ENCODE assay signal across 8 cellular contexts in genomic region chr19:37370880-37371661, GRCh38. TPM values are rescaled to one million over a fixed set of nuclear protein-coding genes. Genes with fewer than 3 reads are reported as not detected.
A peak's percentile ranks its signal among the peaks of the same experiment; 100 is the strongest.
DNase-seq lines count a peak whose midpoint lies in the region; ATAC-seq and TF ChIP-seq lines count a peak whose summit lies in the region.

Gene ZNF527 (plus strand): TSS chr19:37371099. CDS start chr19:37374199, 3,100 bp downstream.

- peak within 1 kb of the TSS; percentile 39 to 94 (median 83) for H3K27ac ChIP-seq in adrenal gland
- H3K27ac ChIP-seq in parathyroid adenoma = peak within 1 kb of the TSS; percentile 84
- H3K27ac ChIP-seq in tibial nerve = peak within 1 kb of the TSS; percentile 61 to 93 (median 88)

- DNase-seq in NCI-H1417 (lab: John Stamatoyannopoulos, UW) (peak; percentile 95 to 98 (median 97)), SW 1271 (lab: John Stamatoyannopoulos, UW) (peak; percentile 75 to 94), adrenal gland (peak; percentile 98 to 99 (median 99)), cardiac septum (ENCODE audit: low spot score) (peak; percentile 98), tibial nerve (ENCODE audit: low spot score in 2 of 2) (peak; percentile 91 to 93)

- H3K4me1 ChIP-seq in adrenal gland (replicated peaks in 1 of 2) (peaks cover 4 to 13% of the 10 kb centered on the region in 2 donors), parathyroid adenoma (no peaks in the 10 kb centered on the region), tibial nerve (peaks cover 0 to 17% (median 4%) of the 10 kb centered on the region in 4 donors)

- H3K4me3 ChIP-seq in adrenal gland (peak within 1 kb of the TSS; percentile 26 to 64 (median 59)), parathyroid adenoma (ENCODE audit: low read depth, low read length) (peak within 1 kb of the TSS; percentile 76), tibial nerve (peak within 1 kb of the TSS; percentile 52 to 58 (median 56))

- H3K9ac ChIP-seq in parathyroid adenoma = no peak within 1 kb of the TSS

- H3K36me3 ChIP-seq in adrenal gland (replicated peaks in 1 of 2) (peaks cover 0 to 9% of the 10 kb centered on the region in 2 donors), parathyroid adenoma (ENCODE audit: control insufficient read depth, insufficient read depth, low read length) (no peaks in the 10 kb centered on the region), tibial nerve (peaks cover 2 to 36% (median 8%) of the 10 kb centered on the region in 3 donors)

- H2AFZ ChIP-seq in parathyroid adenoma = peak within 1 kb of the TSS; percentile 90

- TF ChIP-seq CTCF in GM12872 (IDR thresholded peaks at IDR 0.05; ENCODE audit: insufficient read depth, low read depth, low read length) = 0 out of 3 replicates have a peak, but pooled peaks have one; percentile 6
- peak in 2 of 6 experiments; percentile 30 to 32 for TF ChIP-seq CTCF in adrenal gland (IDR thresholded peaks at IDR 0.05)
- no peak for TF ChIP-seq CTCF in parathyroid adenoma (IDR thresholded peaks at IDR 0.05)
- peak in 3 of 5 experiments; percentile 9 to 46 (median 36) for TF ChIP-seq CTCF in tibial nerve (IDR thresholded peaks at IDR 0.05)

- intact Hi-C loops in adrenal gland (cut with DNase I) (loop anchor here in 1 of 2 donors (10.0 kb wide), 1 partner anchor 46 kb away; no protein-coding TSS in a partner anchor), cardiac septum (cut with DNase I) (loop anchor here (1.0 to 5.0 kb wide), 4 partner anchors 39 to 154 kb away; partner anchors contain the start of genes ZNF383, ZNF569 and ZNF793)

- H3K27me3 ChIP-seq in adrenal gland (no peaks in the 10 kb centered on the region), parathyroid adenoma (ENCODE audit: control insufficient read depth, insufficient read depth, low read length) (no peaks in the 10 kb centered on the region), tibial nerve (no peaks in the 10 kb centered on the region)

- peak; percentile 98 for ATAC-seq in HG02759 (IDR thresholded peaks at IDR 0.05; ENCODE audit: unreplicated experiment)

- peak; percentile 78 to 94 for TF ChIP-seq EP300 in tibial nerve (IDR thresholded peaks at IDR 0.05)

- TF ChIP-seq POLR2A in adrenal gland (IDR thresholded peaks at IDR 0.05) = peak; percentile 59 to 90
- peak; percentile 26 to 73 for TF ChIP-seq POLR2A in tibial nerve (IDR thresholded peaks at IDR 0.05)

- H3K9me3 ChIP-seq in adrenal gland (replicated peaks in 1 of 3) (no peaks in the 10 kb centered on the region), parathyroid adenoma (ENCODE audit: control insufficient read depth, low read length) (no peaks in the 10 kb centered on the region), tibial nerve (peaks cover 0 to 33% (median 5%) of the 10 kb centered on the region in 4 donors)

- peak within 1 kb of the TSS; percentile 58 for H3K4me2 ChIP-seq in parathyroid adenoma (ENCODE audit: low read length)

- no peaks in the 10 kb centered on the region for H3K79me2 ChIP-seq in parathyroid adenoma

- 1 to 9% (median 2%) methylated on average over 10 to 58 of the region's 58 CpGs for WGBS in adrenal gland, 4 donors
- WGBS in tibial nerve, 2 donors = 7 to 9% methylated on average over 5 to 7 of the region's 58 CpGs

RNA-seq across cellular contexts. Expression of gene ZNF527, which starts in this region (rescaled TPM):
- 10 to 100 TPM in 2 of 8 donors, 1 to 10 TPM in 6; 1.8 to 11.4 (median 6.9) TPM for total RNA-seq in adrenal gland
- 1 to 10 TPM; 3.0 to 6.3 (median 5.9) TPM for polyA plus RNA-seq in adrenal gland
- 6.7 TPM for total RNA-seq in cardiac septum
- 10 to 100 TPM in 1 of 4 donors, 1 to 10 TPM in 3; 6.3 to 13.5 (median 9.0) TPM for total RNA-seq in tibial nerve

Comparison
In these comparisons a context has a peak if more than half of its experiments do, and no peak if none do; other contexts are left out.
1. Peak in every context shown above with its lines: DNase-seq, ATAC-seq, H3K4me3 ChIP-seq and H3K27ac ChIP-seq.